In genomic region chr6:15234068-15234758, GRCh38 we compare ENCODE assay signal across 23 cellular contexts.
"Had no signal": no experiment of that assay in that cellular context is flagged by ENCODE, and none has a peak within 500 bp of the region (broad histone marks: within the 10 kb centered on the region; RNA-seq: fewer than 3 reads in every experiment).

No MANE protein-coding gene starts in this region.

- ATAC-seq: foreskin keratinocyte; lower lobe of right lung; pancreas; right cardiac atrium; stimulated activated effector memory CD8-positive, alpha-beta T cell treated with anti-CD3 and anti-CD28 coated beads, Interleukin-12 subunit alpha, Interleukin-12 subunit beta, amount 100 ng/mL, for 72 hours; stimulated activated naive CD8-positive, alpha-beta T cell treated with anti-CD3 and anti-CD28 coated beads, Interleukin-15, amount 100 ng/mL, for 72 hours had no signal

- H3K27me3 ChIP-seq: colonic mucosa, foreskin keratinocyte, pancreas, testis, tibial nerve had no signal

- H3K27ac ChIP-seq: colonic mucosa, foreskin keratinocyte, left ventricle myocardium inferior, lower lobe of right lung, pancreas, testis, tibial nerve had no signal

- DNase-seq: colonic mucosa; dermis blood vessel endothelial cell; erythroblast; foreskin keratinocyte; immature natural killer cell; left ventricle myocardium inferior; lower lobe of right lung; midbrain; occipital lobe; pancreas; right cardiac atrium; stimulated activated CD4-positive, alpha-beta T cell treated with anti-CD3 and anti-CD28 coated beads, Interleukin-4, amount 100 ng/mL, for 1 hour; stimulated activated CD8-positive, alpha-beta memory T cell treated with anti-CD3 and anti-CD28 coated beads, Interleukin-4, amount 100 ng/mL, for 48 hours; stimulated activated naive CD8-positive, alpha-beta T cell treated with anti-CD3 and anti-CD28 coated beads, Interleukin-15, amount 100 ng/mL, for 72 hours; testis had no signal

- H3K27me3 Mint-ChIP-seq: memory B cell; progenitor cell of endocrine pancreas; stimulated activated naive CD8-positive, alpha-beta T cell treated with anti-CD3 and anti-CD28 coated beads, Interleukin-15, amount 100 ng/mL, for 72 hours had no signal

- H3K4me2 ChIP-seq: smooth muscle cell had no signal

- H3K4me1 ChIP-seq: colonic mucosa, foreskin keratinocyte, pancreas, testis had no signal

- H3K4me3 Mint-ChIP-seq: immature natural killer cell; memory B cell; nephron; stimulated activated effector memory CD8-positive, alpha-beta T cell treated with anti-CD3 and anti-CD28 coated beads, Interleukin-12 subunit alpha, Interleukin-12 subunit beta, amount 100 ng/mL, for 72 hours; stimulated activated naive CD8-positive, alpha-beta T cell treated with anti-CD3 and anti-CD28 coated beads, Interleukin-15, amount 100 ng/mL, for 72 hours had no signal

- H3K4me1 Mint-ChIP-seq: immature natural killer cell; nephron; stimulated activated effector memory CD8-positive, alpha-beta T cell treated with anti-CD3 and anti-CD28 coated beads, Interleukin-12 subunit alpha, Interleukin-12 subunit beta, amount 100 ng/mL, for 72 hours; stimulated activated naive CD8-positive, alpha-beta T cell treated with anti-CD3 and anti-CD28 coated beads, Interleukin-15, amount 100 ng/mL, for 72 hours had no signal

- H3K9me3 Mint-ChIP-seq: immature natural killer cell; memory B cell; nephron; stimulated activated effector memory CD8-positive, alpha-beta T cell treated with anti-CD3 and anti-CD28 coated beads, Interleukin-12 subunit alpha, Interleukin-12 subunit beta, amount 100 ng/mL, for 72 hours; stimulated activated naive CD8-positive, alpha-beta T cell treated with anti-CD3 and anti-CD28 coated beads, Interleukin-15, amount 100 ng/mL, for 72 hours had no signal

- H3K36me3 Mint-ChIP-seq: immature natural killer cell; memory B cell; stimulated activated effector memory CD8-positive, alpha-beta T cell treated with anti-CD3 and anti-CD28 coated beads, Interleukin-12 subunit alpha, Interleukin-12 subunit beta, amount 100 ng/mL, for 72 hours had no signal

- FAIRE-seq: endothelial cell of umbilical vein, keratinocyte, pancreas had no signal

- H3K36me3 ChIP-seq: colonic mucosa, left ventricle myocardium inferior, lower lobe of right lung, pancreas, tibial nerve had no signal

- H3K9me3 ChIP-seq: colonic mucosa, left ventricle myocardium inferior, lower lobe of right lung, pancreas, testis, tibial nerve had no signal

- H3K27ac Mint-ChIP-seq: immature natural killer cell; memory B cell; nephron; progenitor cell of endocrine pancreas; stimulated activated effector memory CD8-positive, alpha-beta T cell treated with anti-CD3 and anti-CD28 coated beads, Interleukin-12 subunit alpha, Interleukin-12 subunit beta, amount 100 ng/mL, for 72 hours; stimulated activated naive CD8-positive, alpha-beta T cell treated with anti-CD3 and anti-CD28 coated beads, Interleukin-15, amount 100 ng/mL, for 72 hours had no signal

- H3K4me3 ChIP-seq: colonic mucosa, left ventricle myocardium inferior, lower lobe of right lung, pancreas, smooth muscle cell, testis, tibial nerve had no signal
